1 cellular context compared by ENCODE assay signal in genomic region chr4:76585897-76586360, GRCh38.
A peak's percentile ranks its signal among the peaks of the same experiment; 100 is the strongest.
TF ChIP-seq lines count a peak whose summit lies in the region.

No MANE protein-coding gene starts in this region.

TF ChIP-seq in HEK293, 187 proteins besides CTCF, POLR2A, EP300 and RAD21 (continued from another document and continues in another):
- TF ChIP-seq ATF2 (tag by site-specific recombination; IDR thresholded peaks at IDR 0.05; ENCODE audit: low read depth) (no peak), PATZ1 (tag by site-specific recombination; IDR thresholded peaks at IDR 0.05) (no peak), ZFP3 (tag by site-specific recombination; IDR thresholded peaks at IDR 0.05; ENCODE audit: low read depth) (no peak), ZNF510 (tag by site-specific recombination; IDR thresholded peaks at IDR 0.05; ENCODE audit: insufficient replicate concordance) (no peak), ZNF707 (tag by site-specific recombination; IDR thresholded peaks at IDR 0.05) (no peak), ZNF324 (tag by site-specific recombination; IDR thresholded peaks at IDR 0.05) (no peak), ZNF433 (tag by site-specific recombination; IDR thresholded peaks at IDR 0.05; ENCODE audit: low read depth) (no peak), ZNF449 (tag by site-specific recombination; IDR thresholded peaks at IDR 0.05) (no peak), ZNF266 (tag by site-specific recombination; IDR thresholded peaks at IDR 0.05; ENCODE audit: low read depth) (no peak), ZSCAN18 (tag by site-specific recombination; IDR thresholded peaks at IDR 0.05) (no peak), ZBTB20 (tag by site-specific recombination; IDR thresholded peaks at IDR 0.05) (peak; percentile 20; the same call in 1 of the 2 replicates), ZNF473 (tag by site-specific recombination; IDR thresholded peaks at IDR 0.05) (no peak), KLF10 (tag by site-specific recombination; IDR thresholded peaks at IDR 0.05) (no peak), ZNF658 (tag by site-specific recombination; IDR thresholded peaks at IDR 0.05) (no peak), ZNF37A (tag by site-specific recombination; IDR thresholded peaks at IDR 0.05) (no peak), ZNF660 (tag by site-specific recombination; IDR thresholded peaks at IDR 0.05) (0 out of 2 replicates have a peak, but pooled peaks have one; percentile 45), SETDB1 (IDR thresholded peaks at IDR 0.05; ENCODE audit: insufficient read length, low read length) (no peak), ZNF639 (tag by site-specific recombination; IDR thresholded peaks at IDR 0.05) (no peak), ZNF350 (tag by site-specific recombination; IDR thresholded peaks at IDR 0.05) (no peak), GLI2 (tag by site-specific recombination; IDR thresholded peaks at IDR 0.05; ENCODE audit: borderline replicate concordance, low read depth) (no peak), PRDM4 (tag by site-specific recombination; IDR thresholded peaks at IDR 0.05) (no peak), IKZF3 (tag by site-specific recombination; IDR thresholded peaks at IDR 0.05) (no peak), ZFHX2 (tag by site-specific recombination; conservative IDR thresholded peaks at IDR 0.05) (no peak), ZNF169 (tag by site-specific recombination; IDR thresholded peaks at IDR 0.05) (no peak), ZSCAN5A (tag by site-specific recombination; IDR thresholded peaks at IDR 0.05) (no peak), ZBTB49 (tag by site-specific recombination; IDR thresholded peaks at IDR 0.05; ENCODE audit: low read depth) (no peak), ZNF354C (tag by site-specific recombination; IDR thresholded peaks at IDR 0.05; ENCODE audit: borderline replicate concordance, low read depth) (no peak), ZBTB7A (tag by site-specific recombination; IDR thresholded peaks at IDR 0.05; ENCODE audit: low read depth) (no peak), ZSCAN30 (tag by site-specific recombination; IDR thresholded peaks at IDR 0.05) (no peak), ZNF585B (tag by site-specific recombination; IDR thresholded peaks at IDR 0.05) (no peak), ZNF843 (tag by site-specific recombination; IDR thresholded peaks at IDR 0.05) (no peak), ZNF645 (tag by site-specific recombination; IDR thresholded peaks at IDR 0.05) (no peak), ZEB2 (tag by site-specific recombination; IDR thresholded peaks at IDR 0.05) (peak; percentile 76), ZNF174 (tag by site-specific recombination; IDR thresholded peaks at IDR 0.05) (no peak), ZNF501 (tag by site-specific recombination; IDR thresholded peaks at IDR 0.05) (0 out of 2 replicates have a peak, but pooled peaks have one; percentile 24), BCL11B (tag by site-specific recombination; IDR thresholded peaks at IDR 0.05; ENCODE audit: low read depth) (no peak), SP3 (tag by site-specific recombination; IDR thresholded peaks at IDR 0.05) (no peak), WT1 (tag by site-specific recombination; IDR thresholded peaks at IDR 0.05) (no peak), ZXDB (tag by site-specific recombination; IDR thresholded peaks at IDR 0.05) (0 out of 2 replicates have a peak, but pooled peaks have one; percentile 15), ZSCAN16 (tag by site-specific recombination; IDR thresholded peaks at IDR 0.05) (no peak), ZNF302 (tag by site-specific recombination; IDR thresholded peaks at IDR 0.05; ENCODE audit: low read depth) (no peak), ZNF132 (tag by site-specific recombination; IDR thresholded peaks at IDR 0.05; ENCODE audit: borderline replicate concordance) (no peak), ZNF26 (tag by site-specific recombination; IDR thresholded peaks at IDR 0.05) (no peak), ZNF664 (tag by site-specific recombination; IDR thresholded peaks at IDR 0.05) (no peak), ZNF600 (tag by site-specific recombination; IDR thresholded peaks at IDR 0.05) (peak; percentile 98), ZNF549 (tag by site-specific recombination; IDR thresholded peaks at IDR 0.05) (no peak), PRDM6 (tag by site-specific recombination; IDR thresholded peaks at IDR 0.05) (no peak), HOXC10 (CRISPR knock-in tag; IDR thresholded peaks at IDR 0.05) (no peak)
